ENCODE assay signal across 23 cellular contexts in genomic region chr6:55678330-55679224, GRCh38.
DNase-seq lines count a peak whose midpoint lies in the region; TF ChIP-seq lines count a peak whose summit lies in the region.
"Had no signal": no experiment of that assay in that cellular context is flagged by ENCODE, and none has a peak within 500 bp of the region (broad histone marks: within the 10 kb centered on the region; RNA-seq: fewer than 3 reads in every experiment).

No MANE protein-coding gene starts in this region.

- H3K4me2 ChIP-seq in hepatocyte (peak overlapping the region; percentile 29), neuronal stem cell (ENCODE audit: insufficient read depth, low read length, poor library complexity, severe bottlenecking) (no peak overlapping the region), PC-9 (no peak overlapping the region)

- H3K18ac ChIP-seq in neuronal stem cell (ENCODE audit: low read length): no peak overlapping the region

- H3K27ac ChIP-seq in SJCRH30 (no peak overlapping the region), hepatocyte (peak overlapping the region; percentile 25), neuronal stem cell (replicated peaks; ENCODE audit: low read length) (no peak overlapping the region), PC-9 (no peak overlapping the region), right atrium auricular region (no peak overlapping the region)
- H3K27ac ChIP-seq: epithelial cell of prostate, foreskin keratinocyte, neutrophil, upper lobe of left lung had no signal

- H3K36me3 ChIP-seq in H7 (replicated peaks; ENCODE audit: control insufficient read depth, insufficient read depth, low read length) (no peaks in the 10 kb centered on the region), SJCRH30 (no peaks in the 10 kb centered on the region), hepatocyte (replicated peaks; ENCODE audit: insufficient read depth, low read depth) (no peaks in the 10 kb centered on the region), neuronal stem cell (replicated peaks in 1 of 2; ENCODE audit: control insufficient read depth in 2 of 2, insufficient read depth in 2 of 2, low read length in 2 of 2) (no peaks in the 10 kb centered on the region), PC-9 (ENCODE audit: low read depth) (no peaks in the 10 kb centered on the region), right atrium auricular region (no peaks in the 10 kb centered on the region)
- H3K36me3 ChIP-seq: neutrophil, upper lobe of left lung had no signal

- no peak overlapping the region for H4K8ac ChIP-seq in neuronal stem cell (ENCODE audit: low read depth, low read length)

- H3K79me2 ChIP-seq in hepatocyte (no peaks in the 10 kb centered on the region), PC-9 (ENCODE audit: low read depth) (no peaks in the 10 kb centered on the region)

- no peak overlapping the region for H4K91ac ChIP-seq in neuronal stem cell (ENCODE audit: low read depth, low read length, poor library complexity)

- no peaks in the 10 kb centered on the region for H4K20me1 ChIP-seq in hepatocyte (ENCODE audit: insufficient read depth, poor library complexity, severe bottlenecking)
- no peaks in the 10 kb centered on the region for H4K20me1 ChIP-seq in PC-9 (ENCODE audit: insufficient read depth)

- no peak overlapping the region for H2BK12ac ChIP-seq in neuronal stem cell (ENCODE audit: low read length)

- no peak overlapping the region for H2BK15ac ChIP-seq in neuronal stem cell (ENCODE audit: low read length)

- POLR2A ChIA-PET in PC-9 (lab: Charles Lee; ENCODE audit: unreplicated experiment): interaction anchor here (0.5 kb wide), 1 partner anchor 744 kb away, joined by 6 read pairs; no protein-coding TSS in a partner anchor

- H2BK120ac ChIP-seq in neuronal stem cell (ENCODE audit: low read depth, low read length): no peak overlapping the region

- H2AFZ ChIP-seq in hepatocyte (peak overlapping the region; percentile 41), neuronal stem cell (ENCODE audit: low read length) (peak overlapping the region; percentile 75), PC-9 (no peak overlapping the region)

- H3K14ac ChIP-seq in neuronal stem cell (ENCODE audit: low read length): no peak overlapping the region

- H3K9me3 ChIP-seq in SJCRH30 (replicated peaks) (0 out of 2 replicates have a peak, but pooled peaks cover 1% of the 10 kb centered on the region), hepatocyte (ENCODE audit: low read depth) (no peaks in the 10 kb centered on the region), neuronal stem cell (replicated peaks in 1 of 2; ENCODE audit: control insufficient read depth in 2 of 2, insufficient read depth in 1 of 2, low read depth in 1 of 2, low read length in 2 of 2) (peaks cover 3 to 6% of the 10 kb centered on the region in 2 donors), PC-9 (ENCODE audit: insufficient read depth, low read depth) (no peaks in the 10 kb centered on the region), right atrium auricular region (no peaks in the 10 kb centered on the region)
- H3K9me3 ChIP-seq: mucosa of descending colon, neutrophil, upper lobe of left lung had no signal

- CTCF ChIA-PET in PC-9 (lab: Charles Lee): no interaction called here

- no peaks in the 10 kb centered on the region for H3F3A ChIP-seq in PC-9 (ENCODE audit: insufficient read depth, low read depth)

- TF ChIP-seq CTCF in hepatocyte (IDR thresholded peaks at IDR 0.05; ENCODE audit: poor library complexity) (no peak), PC-9 (conservative IDR thresholded peaks at IDR 0.05) (no peak), right atrium auricular region (IDR thresholded peaks at IDR 0.05) (no peak)

- H3K23ac ChIP-seq in neuronal stem cell (ENCODE audit: low read depth, low read length, poor library complexity): no peak overlapping the region

- H3K79me1 ChIP-seq in neuronal stem cell (ENCODE audit: low read depth, low read length): no peaks in the 10 kb centered on the region

- WGBS in hepatocyte (ENCODE audit: low lambda C conversion rate, missing lambda C conversion rate): 42% methylated on average over 8 of the region's 8 CpGs
- WGBS in neuronal stem cell (ENCODE audit: extremely low coverage in 2 of 2, insufficient read length in 2 of 2, insufficient replicate concordance in 1 of 2), 2 donors: no CpG with 5 or more reads among the region's 8 CpGs

- H3K27me3 ChIP-seq in H7 (ENCODE audit: control insufficient read depth, insufficient read depth, low read length) (no peaks in the 10 kb centered on the region), SJCRH30 (no peaks in the 10 kb centered on the region), hepatocyte (no peaks in the 10 kb centered on the region), neuronal stem cell (ENCODE audit: control insufficient read depth in 3 of 3, insufficient read depth in 3 of 3, low read depth in 1 of 3, low read length in 3 of 3) (no peaks in the 10 kb centered on the region), PC-9 (ENCODE audit: insufficient read depth, low read depth) (no peaks in the 10 kb centered on the region), right atrium auricular region (no peaks in the 10 kb centered on the region)
- H3K27me3 ChIP-seq: foreskin keratinocyte, neutrophil, upper lobe of left lung had no signal

- H2AK5ac ChIP-seq in neuronal stem cell (ENCODE audit: low read depth, low read length): no peak overlapping the region

- no peak overlapping the region for H3K4ac ChIP-seq in neuronal stem cell (ENCODE audit: low read length)

- DNase-seq in H7: peak; percentile 2
- DNase-seq in SJCRH30: peak; percentile 9 to 50
- no peak for DNase-seq in hepatocyte (ENCODE audit: low spot score)
- no peak for DNase-seq in neuronal stem cell (ENCODE audit: low spot score)
- DNase-seq in activated CD4-positive, CD25-positive, alpha-beta regulatory T cell (lab: John Stamatoyannopoulos, UW): no peak
- no peak for DNase-seq in PC-9
- DNase-seq in right atrium auricular region (ENCODE audit: low spot score): no peak
- DNase-seq in GM19240 (ENCODE audit: insufficient read length, low spot score): no peak
- DNase-seq: activated B cell treated with CpG ODN at 0.5 μM for 24 hours; activated CD4-positive, alpha-beta memory T cell treated with anti-CD3 and anti-CD28 coated beads for 36 hours; activated T-cell treated with anti-CD3 and anti-CD28 coated beads for 4 hours; amygdala; caudate nucleus; CD8-positive, alpha-beta T cell; DMS53; foreskin keratinocyte; mucosa of descending colon; NCI-H187; stimulated activated CD8-positive, alpha-beta memory T cell treated with anti-CD3 and anti-CD28 coated beads, Interleukin-4, amount 100 ng/mL, for 48 hours; T-helper 9 cell; upper lobe of left lung had no signal

- no peak overlapping the region for H3K9ac ChIP-seq in neuronal stem cell (ENCODE audit: low read depth, low read length, poor library complexity)

- H3K4me3 ChIP-seq in H7 (ENCODE audit: insufficient read depth, low read depth, low read length): no peak overlapping the region
- H3K4me3 ChIP-seq in SJCRH30: no peak overlapping the region
- no peak overlapping the region for H3K4me3 ChIP-seq in hepatocyte
- no peak overlapping the region for H3K4me3 ChIP-seq in neuronal stem cell (ENCODE audit: low read length in 2 of 2)
- H3K4me3 ChIP-seq in PC-9: no peak overlapping the region
- H3K4me3 ChIP-seq in right atrium auricular region: no peak overlapping the region
- H3K4me3 ChIP-seq: mucosa of descending colon, upper lobe of left lung had no signal

- H3K4me1 ChIP-seq in SJCRH30 (peaks cover 10% of the 10 kb centered on the region), hepatocyte (ENCODE audit: insufficient read depth) (peaks cover 4% of the 10 kb centered on the region), neuronal stem cell (ENCODE audit: control insufficient read depth in 2 of 2, insufficient read depth in 1 of 2, low read depth in 1 of 2, low read length in 2 of 2) (peaks cover 6 to 19% of the 10 kb centered on the region in 2 donors), PC-9 (replicated peaks; ENCODE audit: insufficient read depth) (no peaks in the 10 kb centered on the region), right atrium auricular region (no peaks in the 10 kb centered on the region)
- H3K4me1 ChIP-seq: foreskin keratinocyte, upper lobe of left lung had no signal

- no peak overlapping the region for H2BK5ac ChIP-seq in neuronal stem cell (ENCODE audit: low read length)

- no peaks in the 10 kb centered on the region for H3K9me2 ChIP-seq in hepatocyte (replicated peaks; ENCODE audit: insufficient read depth)
- no peaks in the 10 kb centered on the region for H3K9me2 ChIP-seq in PC-9 (ENCODE audit: insufficient read depth)

- intact Hi-C loops in PC-9 (cut with micrococcal nuclease; ENCODE audit: unreplicated experiment): no loop called here

- BruUV-seq in PC-9 (replicated peaks; lab: Mats Ljungman, UMichigan): no TSS peak

Comparison
In these comparisons a context has a peak if more than half of its experiments do, and no peak if none do; other contexts are left out.
1. DNase-seq: peak in H7 (single experiment) and SJCRH30 (2 of 2); none in hepatocyte (single experiment), neuronal stem cell (single experiment), activated CD4-positive, CD25-positive, alpha-beta regulatory T cell (0 of 4), PC-9 (0 of 2), right atrium auricular region (single experiment) and GM19240 (single experiment).